In the genomic region with DNA sequence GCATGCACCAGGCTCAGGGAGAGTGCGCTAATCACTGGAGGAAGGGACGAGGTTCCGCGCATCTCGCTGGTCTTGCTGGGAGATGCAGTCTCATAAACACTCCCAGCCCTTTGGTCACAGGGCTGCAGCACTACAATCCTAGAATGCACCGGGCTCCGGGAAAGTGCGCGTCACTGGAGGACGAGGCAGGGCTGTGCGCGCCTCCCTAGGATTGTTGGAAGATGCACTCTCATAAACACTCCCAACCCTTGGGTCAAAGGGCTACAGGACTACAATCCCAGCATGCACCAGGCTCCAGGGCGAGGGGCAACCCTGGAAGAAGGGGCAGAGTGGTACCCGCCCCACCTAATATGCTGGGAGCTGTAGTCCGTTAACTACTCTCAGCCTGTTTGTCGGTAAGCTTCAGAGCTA, we compare ENCODE assay signal across 8 cellular contexts. TPM values are rescaled to one million over a fixed set of nuclear protein-coding genes. Genes with fewer than 3 reads are reported as not detected.
DNase-seq lines count a peak whose midpoint lies in the region; ATAC-seq, FAIRE-seq and TF ChIP-seq lines count a peak whose summit lies in the region.
"Not testable (repeated sequence)": the region's sequence is repeated elsewhere in the genome, so short reads cannot be mapped to it uniquely, and the experiment has no call there.

No MANE protein-coding gene starts in this region.

- ATAC-seq in GM12878: not testable (repeated sequence)

- not testable (repeated sequence) for H3K36me3 ChIP-seq in HAP-1 (replicated peaks); GM12878 (ENCODE audit: control insufficient read depth in 2 of 2, insufficient read depth in 2 of 2, low read length in 1 of 2)

- H3K9ac ChIP-seq in GM12878 (ENCODE audit: control insufficient read depth, insufficient read depth, low read length): not testable (repeated sequence)

- H4K20me1 ChIP-seq in GM12878 (ENCODE audit: control insufficient read depth, insufficient read depth): not testable (repeated sequence)

- not testable (repeated sequence) for H3K4me1 ChIP-seq in HAP-1; GM12878 (ENCODE audit: control insufficient read depth, insufficient read depth, low read length)

- RAD21 ChIA-PET in GM12878 (lab: Charles Lee; ENCODE audit: unreplicated experiment): not testable (repeated sequence)

- H3K27ac ChIP-seq in AG04450 (ENCODE audit: low read depth, low read length); GM12878 (ENCODE audit: control insufficient read depth, insufficient read depth): not testable (repeated sequence)

- DNase-seq in AG04450 (ENCODE audit: low read depth, low spot score) (peak; percentile 59), HAP-1 (ENCODE audit: low spot score in 2 of 2) (peak; percentile 52 to 86), fibroblast of pulmonary artery (ENCODE audit: low read depth) (peak; percentile 80), kidney tubule cell (ENCODE audit: low spot score) (peak; percentile 87)
- not testable (repeated sequence) for DNase-seq in GM12878 (ENCODE audit: low read depth, low spot score); osteocyte (ENCODE audit: extremely low spot score, unreplicated experiment)
- DNase-seq in stimulated activated CD8-positive, alpha-beta memory T cell treated with anti-CD3 and anti-CD28 coated beads, Interleukin-2, amount 100 ng/mL, for 48 hours (ENCODE audit: low read depth in 2 of 2): peak; percentile 4 to 32

- peak overlapping the region; percentile 57 for H3K27ac Mint-ChIP-seq in osteocyte (ENCODE audit: unreplicated experiment)

- H3K4me2 ChIP-seq in GM12878 (ENCODE audit: control insufficient read depth, insufficient read depth): not testable (repeated sequence)

- TF ChIP-seq RAD21 in GM12878 (IDR thresholded peaks at IDR 0.05; ENCODE audit: insufficient read depth, low read depth, low read length): not testable (repeated sequence)

- SMC1A ChIA-PET in GM12878 (lab: Charles Lee; ENCODE audit: uncharacterized antibody, unreplicated experiment): not testable (repeated sequence)

- WGBS in GM12878 (ENCODE audit: insufficient coverage, insufficient replicate concordance, low lambda C conversion rate, missing lambda C conversion rate): 9% methylated on average over 16 of the region's 16 CpGs

- not testable (repeated sequence) for BruUV-seq in GM12878 (replicated peaks; lab: Mats Ljungman, UMichigan)

- not testable (repeated sequence) for TF ChIP-seq POLR2A in GM12878 (IDR thresholded peaks at IDR 0.05; ENCODE audit: low read depth, low read length)

- peak overlapping the region; percentile 69 for H3K4me3 ChIP-seq in AG04450 (ENCODE audit: low read depth, low read length)
- H3K4me3 ChIP-seq in HAP-1: peak overlapping the region; percentile 41
- H3K4me3 ChIP-seq in WI38 (ENCODE audit: low read depth, low read length): peak overlapping the region; percentile 61
- not testable (repeated sequence) for H3K4me3 ChIP-seq in GM12878
- peak overlapping the region; percentile 60 for H3K4me3 ChIP-seq in fibroblast of pulmonary artery (replicated peaks; ENCODE audit: low read depth, low read length)

- POLR2A ChIA-PET in AG04450 (lab: Yijun Ruan, JAX); GM12878 (lab: Charles Lee): not testable (repeated sequence)

- not testable (repeated sequence) for H3K79me2 ChIP-seq in GM12878 (ENCODE audit: control insufficient read depth, insufficient read depth, low read length)

- H3K27me3 ChIP-seq in AG04450 (ENCODE audit: control insufficient read depth, insufficient read depth, low read length); HAP-1 (ENCODE audit: low read depth); GM12878 (replicated peaks in 1 of 2; ENCODE audit: control insufficient read depth in 2 of 2, insufficient read depth in 2 of 2, low read length in 1 of 2): not testable (repeated sequence)

- not testable (repeated sequence) for H3K9me3 Mint-ChIP-seq in osteocyte (ENCODE audit: unreplicated experiment)

- CTCF ChIA-PET in AG04450 (lab: Charles Lee): interaction anchor here (1.4 kb wide), 1 partner anchor 381 kb away, joined by 3 read pairs; no protein-coding TSS in a partner anchor
- CTCF ChIA-PET in GM12878 (lab: Yijun Ruan, JAX): interaction anchor here (1.0 kb wide), 1 partner anchor 36 kb away, joined by 5 read pairs; no protein-coding TSS in a partner anchor

- H3K4me3 Mint-ChIP-seq in osteocyte (ENCODE audit: unreplicated experiment): peak overlapping the region; percentile 88

- not testable (repeated sequence) for H2AFZ ChIP-seq in GM12878 (ENCODE audit: control insufficient read depth, low read depth, low read length)

- intact Hi-C loops in GM12878 (cut with micrococcal nuclease; ENCODE audit: unreplicated experiment): not testable (repeated sequence)

- H3K27me3 Mint-ChIP-seq in osteocyte (ENCODE audit: unreplicated experiment): not testable (repeated sequence)

- in situ Hi-C loops in HAP-1 (cut with MboI; ENCODE audit: low sequenced_read_pairs); GM12878 (cut with MboI): not testable (repeated sequence)

- not testable (repeated sequence) for TF ChIP-seq CTCF in AG04450 (IDR thresholded peaks at IDR 0.05; ENCODE audit: low read depth, low read length); WI38 (IDR thresholded peaks at IDR 0.05; ENCODE audit: low read depth, low read length); GM12878 (IDR thresholded peaks at IDR 0.05 in 2 of 3, conservative IDR thresholded peaks at IDR 0.05 in 1 of 3; ENCODE audit: control insufficient read depth in 2 of 3, extremely low read depth in 1 of 3, insufficient read depth in 1 of 3, low read depth in 3 of 3, low read length in 3 of 3); fibroblast of pulmonary artery (IDR thresholded peaks at IDR 0.05; ENCODE audit: low read length, missing control alignments); osteocyte (IDR thresholded peaks at IDR 0.05)

- not testable (repeated sequence) for TF ChIP-seq EP300 in GM12878 (IDR thresholded peaks at IDR 0.05; ENCODE audit: borderline replicate concordance in 1 of 2, control insufficient read depth in 1 of 2, low read depth in 2 of 2, low read length in 2 of 2)

- H3K9me3 ChIP-seq in AG04450 (ENCODE audit: control insufficient read depth, insufficient read depth, low read length); HAP-1; GM12878 (replicated peaks; ENCODE audit: control insufficient read depth, insufficient read depth, low read length): not testable (repeated sequence)

- not testable (repeated sequence) for H3K36me3 Mint-ChIP-seq in osteocyte (ENCODE audit: unreplicated experiment)

- H3K4me1 Mint-ChIP-seq in osteocyte (ENCODE audit: unreplicated experiment): peaks cover 16% of the 10 kb centered on the region

- not testable (repeated sequence) for FAIRE-seq in GM12878 (lab: Jason Lieb, UNC)

TF ChIP-seq in GM12878, 131 proteins besides CTCF, POLR2A, EP300 and RAD21:
- TF ChIP-seq NR2C1 (IDR thresholded peaks at IDR 0.05) (peak; percentile 39), HCFC1 (IDR thresholded peaks at IDR 0.05; ENCODE audit: low read length) (peak; percentile 61), SIX5 (IDR thresholded peaks at IDR 0.05; ENCODE audit: low read depth, low read length, severe bottlenecking) (peak; percentile 51), CREB1 (IDR thresholded peaks at IDR 0.05; ENCODE audit: low read depth) (peak; percentile 44; the same call in 1 of the 2 replicates)

RNA-seq across cellular contexts. Expression of gene FRG2C, which starts 23.0 kb away (rescaled TPM):
- polyA plus RNA-seq in AG04450 (2011; rRNA removed) (not detected in 2 replicates), GM12878 (2011; rRNA removed) (0.04 TPM in 1 of 2 replicates, not detected in the other), GM12878 (2014; fragmentation: Illumina TruSeq; extraction: Trizol) (not detected in 2 replicates), GM12878 (2014; fragmentation: Nextera tagmentation; extraction: Ambion mirVana) (not detected), GM12878 (2014; rRNA removed) (not detected in 2 replicates), GM12878 (2016; fragmentation: Nextera tagmentation; extraction: Ambion mirVana) (not detected)
- polyA minus RNA-seq in AG04450 (2011; rRNA and poly(A)+ RNA removed): not detected in 2 replicates
- not detected in 2 replicates for total RNA-seq in GM12878 (2013; cell fraction: nucleolus; rRNA removed)
- total RNA-seq in GM12878 (2014; rRNA removed) (not detected in 2 replicates), GM12878 (2014; rRNA removed; fragmentation: Illumina TruSeq; extraction: Trizol) (not detected in 2 replicates), GM12878 (2021) (not detected in 2 replicates), osteocyte (not detected in 2 replicates)
- polyA plus RNA-seq in GM12878 (2011; ENCODE audit: low read depth): not detected
- not detected in 2 replicates for polyA plus RNA-seq in GM12878 (2011; cell fraction: cytosol; rRNA removed)
- not detected in 2 replicates for polyA plus RNA-seq in GM12878 (2011; cell fraction: nucleus; rRNA removed)
- not detected in 2 replicates for polyA plus RNA-seq in GM12878 (2012)
- not detected in 2 replicates for polyA minus RNA-seq in GM12878 (2011; rRNA and poly(A)+ RNA removed)
- not detected in 2 replicates for polyA minus RNA-seq in GM12878 (2011; cell fraction: cytosol; rRNA and poly(A)+ RNA removed)
- not detected in 2 replicates for polyA minus RNA-seq in GM12878 (2011; cell fraction: nucleus; rRNA and poly(A)+ RNA removed)
